Comparison of ENCODE assay signal across 26 cellular contexts in the genomic region with DNA sequence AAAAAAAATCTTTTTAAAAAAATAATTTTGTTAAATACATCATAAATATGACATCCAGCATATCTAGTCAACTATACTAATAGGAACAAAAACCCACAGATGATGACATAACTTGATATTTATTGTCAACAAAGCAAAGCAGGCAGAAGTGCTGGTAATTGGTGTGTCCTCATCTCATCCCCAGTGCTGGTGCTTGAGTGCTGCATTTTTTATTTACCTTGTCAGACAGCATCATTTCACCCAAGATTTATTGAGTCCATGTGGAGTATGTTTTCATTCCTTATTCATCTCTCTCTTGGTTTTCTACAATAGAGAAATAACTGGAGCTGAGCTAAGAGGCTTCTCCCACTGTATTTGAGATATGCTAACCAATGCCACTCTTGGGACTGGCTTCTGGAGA.
DNase-seq lines count a peak whose midpoint lies in the region; ATAC-seq and TF ChIP-seq lines count a peak whose summit lies in the region.
"Had no signal": no experiment of that assay in that cellular context is flagged by ENCODE, and none has a peak within 500 bp of the region (broad histone marks: within the 10 kb centered on the region; RNA-seq: fewer than 3 reads in every experiment).

No MANE protein-coding gene starts in this region.

- no peaks in the 10 kb centered on the region for H3K36me3 ChIP-seq in gastrocnemius medialis
- H3K36me3 ChIP-seq in upper lobe of left lung: no peaks in the 10 kb centered on the region
- H3K36me3 ChIP-seq: BE2C, breast epithelium, colonic mucosa, heart left ventricle, left lung, right lobe of liver had no signal

- H3K9me3 ChIP-seq in gastrocnemius medialis (no peaks in the 10 kb centered on the region), upper lobe of left lung (no peaks in the 10 kb centered on the region)
- H3K9me3 ChIP-seq: BE2C, breast epithelium, colonic mucosa, heart left ventricle, left lung, right lobe of liver had no signal

- intact Hi-C loops in gastrocnemius medialis (cut with DNase I; ENCODE audit: low total_unique reads): no loop called here

- H3K4me1 ChIP-seq in gastrocnemius medialis (no peaks in the 10 kb centered on the region), upper lobe of left lung (no peaks in the 10 kb centered on the region)
- H3K4me1 ChIP-seq: BE2C, breast epithelium, colonic mucosa, heart left ventricle, left lung, parathyroid adenoma, right lobe of liver had no signal

- H3K27me3 ChIP-seq in gastrocnemius medialis (no peaks in the 10 kb centered on the region), upper lobe of left lung (no peaks in the 10 kb centered on the region)
- H3K27me3 ChIP-seq: BE2C, breast epithelium, colonic mucosa, left lung, right lobe of liver had no signal

- TF ChIP-seq EP300 in upper lobe of left lung (IDR thresholded peaks at IDR 0.05): no peak

- in situ Hi-C loops in gastrocnemius medialis (cut with MboI; ENCODE audit: low sequenced_read_pairs in 4 of 4): loop anchor here in 1 of 4 donors (25.0 kb wide), 1 partner anchor 1636 kb away; no protein-coding TSS in a partner anchor

- TF ChIP-seq CTCF in gastrocnemius medialis (IDR thresholded peaks at IDR 0.05 in 4 of 5, conservative IDR thresholded peaks at IDR 0.05 in 1 of 5): no peak
- no peak for TF ChIP-seq CTCF in upper lobe of left lung (IDR thresholded peaks at IDR 0.05)

- H3K4me3 ChIP-seq in gastrocnemius medialis: no peak overlapping the region
- no peak overlapping the region for H3K4me3 ChIP-seq in upper lobe of left lung
- H3K4me3 ChIP-seq: breast epithelium, colonic mucosa, heart left ventricle, left lung, right lobe of liver had no signal

- TF ChIP-seq POLR2A in gastrocnemius medialis (IDR thresholded peaks at IDR 0.05): no peak
- TF ChIP-seq POLR2A in upper lobe of left lung (IDR thresholded peaks at IDR 0.05): no peak

- ATAC-seq in gastrocnemius medialis (no peak), upper lobe of left lung (ENCODE audit: low FRiP score in 2 of 2) (no peak)
- ATAC-seq: heart left ventricle; left lung; natural killer cell treated with Interleukin-12 subunit alpha and Interleukin-12 subunit beta and Interleukin-15 and Interleukin-18, amount 100 ng/mL, for 72 hours; Panc1; right lobe of liver; WTC11 had no signal

- H3K27ac ChIP-seq in gastrocnemius medialis (no peak overlapping the region), upper lobe of left lung (no peak overlapping the region)
- H3K27ac ChIP-seq: 22Rv1, breast epithelium, colonic mucosa, heart left ventricle, KMS-11, left lung, parathyroid adenoma, right lobe of liver had no signal

- peak; percentile 2 for DNase-seq in NCI-H1694 (lab: John Stamatoyannopoulos, UW)
- DNase-seq in NCI-H1694 treated with DMSO at 0.1 percent for 48 hours (lab: John Stamatoyannopoulos, UW): no peak
- peak; percentile 59 to 83 for DNase-seq in NCI-H187 (lab: John Stamatoyannopoulos, UW)
- peak; percentile 69 for DNase-seq in NCI-H510A (lab: John Stamatoyannopoulos, UW)
- peak; percentile 59 for DNase-seq in left kidney (ENCODE audit: low read depth, low spot score)
- no peak for DNase-seq in activated CD8-positive, alpha-beta memory T cell treated with anti-CD3 and anti-CD28 coated beads, Interleukin-2, amount 50 U/mL, for 48 hours
- no peak for DNase-seq in gastrocnemius medialis
- no peak for DNase-seq in upper lobe of left lung
- DNase-seq: activated CD4-positive, alpha-beta memory T cell treated with anti-CD3 and anti-CD28 coated beads, Interleukin-2, amount 10 ng/mL, durations not matched to agents 7 days and 5 days; activated gamma-delta T cell treated with Interleukin-2 at 50 U/mL for 16 hours; BE2C; Calu3; colonic mucosa; endodermal cell; heart left ventricle; left lung; NK-92 treated with Interleukin-12 subunit alpha and Interleukin-12 subunit beta, amount 100 ng/mL, for 24 hours; right lobe of liver; stimulated activated CD8-positive, alpha-beta memory T cell treated with anti-CD3 and anti-CD28 coated beads, Interleukin-4, amount 100 ng/mL, for 48 hours had no signal

Comparison
In these comparisons a context has a peak if more than half of its experiments do, and no peak if none do; other contexts are left out.
1. DNase-seq: peak in NCI-H1694 (single experiment), NCI-H187 (2 of 2), NCI-H510A (single experiment) and left kidney (single experiment); none in NCI-H1694 treated with DMSO at 0.1 percent for 48 hours (single experiment), activated CD8-positive, alpha-beta memory T cell treated with anti-CD3 and anti-CD28 coated beads, Interleukin-2, amount 50 U/mL, for 48 hours (single experiment), gastrocnemius medialis (0 of 2) and upper lobe of left lung (0 of 2).